ENCODE assay signal across 8 cellular contexts in genomic region chr15:74542192-74543042, GRCh38. TPM values are rescaled to one million over a fixed set of nuclear protein-coding genes. Genes with fewer than 3 reads are reported as not detected.
DNase-seq lines count a peak whose midpoint lies in the region; ATAC-seq and TF ChIP-seq lines count a peak whose summit lies in the region.

No MANE protein-coding gene starts in this region.

- no peaks in the 10 kb centered on the region for H3K27me3 Mint-ChIP-seq in T-helper 17 cell

- H3K36me3 Mint-ChIP-seq in T-helper 17 cell (ENCODE audit: low read depth): peaks cover 3% of the 10 kb centered on the region

- no peak for TF ChIP-seq CTCF in HL-60 (IDR thresholded peaks at IDR 0.05; ENCODE audit: insufficient read depth, low read length)
- no peak for TF ChIP-seq CTCF in gastroesophageal sphincter (IDR thresholded peaks at IDR 0.05)
- TF ChIP-seq CTCF in sigmoid colon (IDR thresholded peaks at IDR 0.05): no peak
- no peak for TF ChIP-seq CTCF in BE2C (IDR thresholded peaks at IDR 0.05; ENCODE audit: low read depth, low read length)

- peaks cover 0 to 4% of the 10 kb centered on the region in 2 donors for H3K36me3 ChIP-seq in gastroesophageal sphincter
- H3K36me3 ChIP-seq in sigmoid colon: no peaks in the 10 kb centered on the region
- H3K36me3 ChIP-seq in BE2C: no peaks in the 10 kb centered on the region

- peak in 1 of 2 experiments; percentile 13 for DNase-seq in HL-60 (ENCODE audit: low read depth in 1 of 2, low spot score in 1 of 2)
- no peak for DNase-seq in T-helper 17 cell
- DNase-seq in sigmoid colon: no peak
- DNase-seq in iPS-NIHi11 (ENCODE audit: low spot score): no peak
- no peak for DNase-seq in BE2C
- no peak for DNase-seq in HT-29 (ENCODE audit: low spot score)

- WGBS in gastroesophageal sphincter (ENCODE audit: low coverage in 1 of 2), 2 donors: 66 to 67% methylated on average over 8 of the region's 8 CpGs
- 57 to 71% methylated on average over 8 of the region's 8 CpGs for WGBS in sigmoid colon, 2 donors

- TF ChIP-seq POLR2A in gastroesophageal sphincter (IDR thresholded peaks at IDR 0.05) (no peak), sigmoid colon (IDR thresholded peaks at IDR 0.05) (no peak)

- peak overlapping the region; percentile 92 for H3K4me3 ChIP-seq in HL-60 (replicated peaks; ENCODE audit: insufficient read depth, low read length)
- peak overlapping the region in 1 of 2 donors; percentile 93 for H3K4me3 ChIP-seq in gastroesophageal sphincter
- H3K4me3 ChIP-seq in sigmoid colon: peak overlapping the region in 3 of 4 donors; percentile 84 to 92 (median 85)
- H3K4me3 ChIP-seq in BE2C (ENCODE audit: low read depth, low read length): no peak overlapping the region

- H3K27me3 ChIP-seq in HL-60 (ENCODE audit: insufficient read depth, poor library complexity, severe bottlenecking) (no peaks in the 10 kb centered on the region), gastroesophageal sphincter (no peaks in the 10 kb centered on the region), sigmoid colon (no peaks in the 10 kb centered on the region), BE2C (peaks cover 3% of the 10 kb centered on the region; the same call in 1 of the 2 replicates)

- no peaks in the 10 kb centered on the region for H3K9me3 ChIP-seq in T-helper 17 cell (ENCODE audit: control insufficient read depth, low read length, poor library complexity, severe bottlenecking)
- no peaks in the 10 kb centered on the region for H3K9me3 ChIP-seq in gastroesophageal sphincter
- H3K9me3 ChIP-seq in sigmoid colon: no peaks in the 10 kb centered on the region
- H3K9me3 ChIP-seq in BE2C: no peaks in the 10 kb centered on the region

- peaks cover 50% of the 10 kb centered on the region for H3K4me1 Mint-ChIP-seq in T-helper 17 cell

- H3K4me1 ChIP-seq in gastroesophageal sphincter (peaks cover 5 to 64% (median 19%) of the 10 kb centered on the region in 3 donors), sigmoid colon (peaks cover 0 to 46% (median 41%) of the 10 kb centered on the region in 4 donors), BE2C (peaks cover 11% of the 10 kb centered on the region)

- ATAC-seq in T-helper 17 cell (no peak), gastroesophageal sphincter (no peak), HG03460 (IDR thresholded peaks at IDR 0.05; ENCODE audit: unreplicated experiment) (no peak)

- TF ChIP-seq EP300 in gastroesophageal sphincter (IDR thresholded peaks at IDR 0.05) (no peak), sigmoid colon (IDR thresholded peaks at IDR 0.05) (no peak)

- H3K27ac Mint-ChIP-seq in T-helper 17 cell: peak overlapping the region; percentile 98

- peak overlapping the region; percentile 99 for H3K4me3 Mint-ChIP-seq in T-helper 17 cell

- H3K27ac ChIP-seq in HL-60 (replicated peaks) (no peak overlapping the region; the same call in 1 of the 2 replicates), gastroesophageal sphincter (peak overlapping the region in 3 of 4 donors; percentile 79 to 89 (median 84)), sigmoid colon (peak overlapping the region; percentile 78 to 84 (median 82))

- intact Hi-C loops in sigmoid colon (cut with DNase I): loop anchor here (5.0 to 10.0 kb wide), 2 partner anchors 240 to 392 kb away; partner anchors contain the start of genes COX5A and CSK

RNA-seq across cellular contexts. Expression of gene ARID3B, which starts 1.4 kb away (rescaled TPM):
- total RNA-seq in T-helper 17 cell (10 to 100 TPM; 37.4 to 42.6 TPM), gastroesophageal sphincter (1 to 10 TPM; 2.9 to 8.4 (median 6.9) TPM), sigmoid colon (1 to 10 TPM; 2.3 to 9.7 (median 3.4) TPM)
- 1 to 10 TPM; 5.3 to 9.3 (median 5.4) TPM for polyA plus RNA-seq in sigmoid colon
- polyA plus RNA-seq in BE2C (2012; ENCODE audit: insufficient read depth, insufficient read length, low read depth): 34.6 TPM
- total RNA-seq in HT-29 (2014; rRNA removed; shearing (Covaris generic)): 4.4 and 5.1 TPM in 2 replicates
